8 cellular contexts compared by ENCODE assay signal in genomic region chr1:55024163-55024562, GRCh38. TPM values are rescaled to one million over a fixed set of nuclear protein-coding genes. Genes with fewer than 3 reads are reported as not detected.
"Had no signal": no experiment of that assay in that cellular context is flagged by ENCODE, and none has a peak within 500 bp of the region (broad histone marks: within the 10 kb centered on the region; RNA-seq: fewer than 3 reads in every experiment).

No MANE protein-coding gene starts in this region.

RNA-seq across cellular contexts. Expression of gene PCSK9, which starts 15.2 kb away (rescaled TPM):
- total RNA-seq: MCF 10A, NCI-H460, Right ventricle myocardium superior had no signal

RNA-seq across cellular contexts. Expression of gene BSND, which starts 25.4 kb away (rescaled TPM):
- total RNA-seq: LHCN-M2, MCF 10A, NCI-H460, PC-3, Peyer's patch, Right ventricle myocardium superior, SJSA1 had no signal
- polyA plus RNA-seq: SK-N-SH had no signal

RNA-seq across cellular contexts. Expression of gene TMEM61, which starts 43.7 kb away (rescaled TPM):
- total RNA-seq: LHCN-M2, MCF 10A, NCI-H460, SJSA1 had no signal
- polyA plus RNA-seq: SK-N-SH had no signal
